Comparison of ENCODE assay signal across 8 cellular contexts in genomic region chr20:23889775-23890187, GRCh38. TPM values are rescaled to one million over a fixed set of nuclear protein-coding genes. Genes with fewer than 3 reads are reported as not detected.
DNase-seq lines count a peak whose midpoint lies in the region; ATAC-seq and TF ChIP-seq lines count a peak whose summit lies in the region.

No MANE protein-coding gene starts in this region.

- H3K4me1 ChIP-seq in osteoblast (ENCODE audit: insufficient read depth, low read length) (no peaks in the 10 kb centered on the region), transverse colon (no peaks in the 10 kb centered on the region)

- H3K4me2 ChIP-seq in osteoblast (ENCODE audit: insufficient read depth, low read length): no peak overlapping the region

- WGBS in transverse colon (ENCODE audit: low coverage in 1 of 2), 2 donors: 42% methylated on average over 5 of the region's 8 CpGs; no CpG with 5 or more reads in 1 of the 2 donors

- DNase-seq in AG04449 (ENCODE audit: low read depth, low spot score): no peak
- peak; percentile 64 for DNase-seq in OCI-M1 (lab: John Stamatoyannopoulos, UW)
- DNase-seq in activated T-cell treated with anti-CD3 and anti-CD28 coated beads, Interleukin-2, amount 50 U/mL, for 1 hour: peak; percentile 62
- DNase-seq in fibroblast of pulmonary artery (ENCODE audit: low read depth): peak; percentile 32
- peak; percentile 79 for DNase-seq in osteoblast (ENCODE audit: insufficient read length, low spot score, missing footprints)
- DNase-seq in transverse colon: peak; percentile 29

- ATAC-seq in GM18520 (IDR thresholded peaks at IDR 0.05; ENCODE audit: unreplicated experiment) (peak; percentile 70), HG03520 (IDR thresholded peaks at IDR 0.05; ENCODE audit: unreplicated experiment) (peak; percentile 67)

- H3K4me3 ChIP-seq in AG04449 (ENCODE audit: low read depth, low read length): no peak overlapping the region
- H3K4me3 ChIP-seq in fibroblast of pulmonary artery (replicated peaks; ENCODE audit: low read depth, low read length): no peak overlapping the region
- no peak overlapping the region for H3K4me3 ChIP-seq in osteoblast (ENCODE audit: insufficient read depth, low read length)
- no peak overlapping the region for H3K4me3 ChIP-seq in transverse colon

- TF ChIP-seq CTCF in AG04449 (IDR thresholded peaks at IDR 0.05; ENCODE audit: insufficient read depth, low read length, missing control alignments) (peak; percentile 70), fibroblast of pulmonary artery (IDR thresholded peaks at IDR 0.05; ENCODE audit: low read length, missing control alignments) (peak; percentile 63), osteoblast (IDR thresholded peaks at IDR 0.05; ENCODE audit: extremely low read depth, low read depth, low read length) (peak; percentile 72), transverse colon (IDR thresholded peaks at IDR 0.05) (peak; percentile 40 to 60 (median 47))

- no peak overlapping the region for H3K27ac ChIP-seq in osteoblast (ENCODE audit: low read depth, low read length)
- no peak overlapping the region for H3K27ac ChIP-seq in transverse colon

- H3K9me3 ChIP-seq in osteoblast (ENCODE audit: low read depth, low read length) (no peaks in the 10 kb centered on the region), transverse colon (no peaks in the 10 kb centered on the region)

- CTCF ChIA-PET in AG04449 (lab: Yijun Ruan, JAX): interaction anchor here (1.1 kb wide), 1 partner anchor 107 kb away, joined by 5 read pairs; no protein-coding TSS in a partner anchor

- H3K27me3 ChIP-seq in osteoblast (ENCODE audit: insufficient read depth, low read length) (peaks cover 4% of the 10 kb centered on the region), transverse colon (no peaks in the 10 kb centered on the region)

- no peaks in the 10 kb centered on the region for H4K20me1 ChIP-seq in osteoblast (ENCODE audit: insufficient read depth, low read length)

- no peak for TF ChIP-seq EP300 in transverse colon (IDR thresholded peaks at IDR 0.05; ENCODE audit: low read depth)

- in situ Hi-C loops in transverse colon (cut with MboI; ENCODE audit: low pct_ligation_motif_present in 1 of 4, low pct_unique_long_range_greater_than_20kb in 1 of 4, low sequenced_read_pairs in 3 of 4): no loop called here

- POLR2A ChIA-PET in AG04449 (lab: Yijun Ruan, JAX): no interaction called here

- H3K79me2 ChIP-seq in osteoblast (ENCODE audit: insufficient read depth, low read length): no peaks in the 10 kb centered on the region

- no peak for TF ChIP-seq POLR2A in transverse colon (IDR thresholded peaks at IDR 0.05)

- H3K36me3 ChIP-seq in osteoblast (ENCODE audit: insufficient read depth, low read length) (no peaks in the 10 kb centered on the region), transverse colon (no peaks in the 10 kb centered on the region)

- intact Hi-C loops in transverse colon (cut with DNase I; ENCODE audit: low total_unique reads): no loop called here

- no peak overlapping the region for H2AFZ ChIP-seq in osteoblast (ENCODE audit: low read length)

RNA-seq across cellular contexts. Expression of gene CST5, which starts 10.2 kb away (rescaled TPM):
- total RNA-seq in osteoblast (not detected in 2 replicates), transverse colon (not detected)
